8 cellular contexts compared by ENCODE assay signal in the genomic region with DNA sequence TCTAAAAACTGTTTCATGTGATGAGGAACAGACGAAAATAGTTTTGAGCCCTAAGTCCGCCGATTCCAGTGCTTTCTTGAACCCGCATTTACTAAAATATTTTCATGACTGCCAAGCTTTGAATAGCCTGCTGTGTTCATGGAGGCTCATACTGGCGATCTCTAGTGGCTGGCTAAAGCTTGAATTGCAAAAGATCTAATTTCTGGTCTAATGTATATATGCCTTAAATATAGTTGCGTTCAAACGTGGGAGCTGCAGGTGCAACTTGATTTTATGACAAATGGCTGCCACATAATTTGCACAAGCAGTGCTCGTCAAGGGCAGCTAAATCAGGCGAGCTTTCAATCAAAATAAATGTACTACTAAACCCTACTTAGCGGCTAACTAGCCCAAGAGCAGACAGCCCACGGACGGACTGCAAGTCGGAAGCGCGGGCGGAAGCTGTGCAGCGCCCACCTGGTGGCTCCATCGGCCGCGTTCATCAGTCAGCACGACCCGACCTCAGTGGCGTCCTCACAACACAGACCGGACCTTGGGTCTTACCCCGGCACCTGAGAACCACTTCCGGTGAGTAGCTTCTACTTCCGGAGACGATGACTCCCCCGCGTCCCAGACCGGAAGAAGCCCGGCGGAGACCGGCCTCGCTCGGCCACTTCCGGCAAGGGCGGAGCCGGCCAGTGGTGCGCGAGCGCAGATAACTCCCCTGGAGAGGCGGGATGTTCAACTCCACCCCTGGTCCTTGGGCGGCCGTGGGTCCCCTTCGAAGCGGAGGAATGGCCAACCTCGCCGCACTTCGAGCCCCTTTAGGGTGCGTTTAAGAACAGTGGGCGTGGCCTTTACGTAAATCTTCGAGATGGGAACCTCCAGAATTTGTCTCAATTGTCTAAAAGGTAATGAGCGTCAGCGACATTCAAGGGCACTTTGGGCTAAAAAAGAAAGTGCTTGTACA. TPM values are rescaled to one million over a fixed set of nuclear protein-coding genes. Genes with fewer than 3 reads are reported as not detected.
DNase-seq lines count a peak whose midpoint lies in the region.

No MANE protein-coding gene starts in this region.

- DNase-seq in GDM1 (lab: John Stamatoyannopoulos, UW) (peak; percentile 92), HAP-1 (ENCODE audit: low spot score in 2 of 2) (peak; percentile 95 to 97), MG63 (peak; percentile 97), SIG-M5 (lab: John Stamatoyannopoulos, UW) (peak; percentile 69), foreskin melanocyte (peak; percentile 95), neuronal stem cell (ENCODE audit: low spot score) (peak; percentile 91)
- DNase-seq in activated naive CD4-positive, alpha-beta T cell (lab: John Stamatoyannopoulos, UW): peak; percentile 62 to 72 (median 66)

- no peak overlapping the region for H2BK120ac ChIP-seq in neuronal stem cell (ENCODE audit: low read depth, low read length)

- no peak overlapping the region for H4K91ac ChIP-seq in neuronal stem cell (ENCODE audit: low read depth, low read length, poor library complexity)

- H3K27ac ChIP-seq in neuronal stem cell (replicated peaks; ENCODE audit: low read length): peak overlapping the region; percentile 86
- peak overlapping the region; percentile 82 for H3K27ac ChIP-seq in subcutaneous abdominal adipose tissue (ENCODE audit: low read depth, low read length)

- H3K4ac ChIP-seq in neuronal stem cell (ENCODE audit: low read length): no peak overlapping the region

- peak overlapping the region; percentile 67 for H3K18ac ChIP-seq in neuronal stem cell (ENCODE audit: low read length)

- peak overlapping the region; percentile 94 for H3K9ac ChIP-seq in neuronal stem cell (ENCODE audit: low read depth, low read length, poor library complexity)
- H3K9ac ChIP-seq in subcutaneous abdominal adipose tissue (ENCODE audit: low read length in 5 of 5): peak overlapping the region; percentile 43 to 73 (median 68)

- H2AFZ ChIP-seq in neuronal stem cell (ENCODE audit: low read length): peak overlapping the region; percentile 78

- H3K23ac ChIP-seq in neuronal stem cell (ENCODE audit: low read depth, low read length, poor library complexity): peak overlapping the region; percentile 97

- H3K4me3 ChIP-seq in HAP-1 (peak overlapping the region; percentile 35), MG63 (peak overlapping the region; percentile 49), neuronal stem cell (ENCODE audit: low read length in 2 of 2) (peak overlapping the region; percentile 59 to 78), subcutaneous abdominal adipose tissue (ENCODE audit: low read depth in 1 of 5, low read length in 5 of 5) (peak overlapping the region; percentile 73 to 86 (median 81))

- no peaks in the 10 kb centered on the region for H3K9me3 ChIP-seq in HAP-1
- H3K9me3 ChIP-seq in MG63: no peaks in the 10 kb centered on the region
- H3K9me3 ChIP-seq in neuronal stem cell (replicated peaks in 1 of 2; ENCODE audit: control insufficient read depth in 2 of 2, insufficient read depth in 1 of 2, low read depth in 1 of 2, low read length in 2 of 2): no peaks in the 10 kb centered on the region
- H3K9me3 ChIP-seq in subcutaneous abdominal adipose tissue (ENCODE audit: control insufficient read depth in 5 of 5, low read length in 5 of 5): no peaks in the 10 kb centered on the region

- no peak overlapping the region for H4K8ac ChIP-seq in neuronal stem cell (ENCODE audit: low read depth, low read length)

- H2BK12ac ChIP-seq in neuronal stem cell (ENCODE audit: low read length): no peak overlapping the region

- H2BK15ac ChIP-seq in neuronal stem cell (ENCODE audit: low read length): no peak overlapping the region

- H2AK5ac ChIP-seq in neuronal stem cell (ENCODE audit: low read depth, low read length): no peak overlapping the region

- no CpG with 5 or more reads among the region's 56 CpGs for WGBS in neuronal stem cell (ENCODE audit: extremely low coverage in 2 of 2, insufficient read length in 2 of 2, insufficient replicate concordance in 1 of 2), 2 donors

- H3K27me3 ChIP-seq in HAP-1 (ENCODE audit: low read depth) (no peaks in the 10 kb centered on the region), MG63 (no peaks in the 10 kb centered on the region), neuronal stem cell (ENCODE audit: control insufficient read depth in 3 of 3, insufficient read depth in 3 of 3, low read depth in 1 of 3, low read length in 3 of 3) (no peaks in the 10 kb centered on the region), subcutaneous abdominal adipose tissue (ENCODE audit: control insufficient read depth in 5 of 5, insufficient read depth in 4 of 5, low read length in 5 of 5) (no peaks in the 10 kb centered on the region)

- peaks cover 47% of the 10 kb centered on the region for H3K4me1 ChIP-seq in HAP-1
- peaks cover 6 to 22% of the 10 kb centered on the region in 2 donors for H3K4me1 ChIP-seq in neuronal stem cell (ENCODE audit: control insufficient read depth in 2 of 2, insufficient read depth in 1 of 2, low read depth in 1 of 2, low read length in 2 of 2)
- peaks cover 7 to 37% (median 31%) of the 10 kb centered on the region in 5 donors for H3K4me1 ChIP-seq in subcutaneous abdominal adipose tissue (ENCODE audit: control insufficient read depth in 5 of 5, insufficient read depth in 5 of 5, low read length in 5 of 5)

- H2BK5ac ChIP-seq in neuronal stem cell (ENCODE audit: low read length): no peak overlapping the region

- in situ Hi-C loops in HAP-1 (cut with MboI; ENCODE audit: low sequenced_read_pairs): no loop called here

- peaks cover 82% of the 10 kb centered on the region for H3K36me3 ChIP-seq in HAP-1 (replicated peaks)
- H3K36me3 ChIP-seq in MG63: peaks cover 83% of the 10 kb centered on the region
- peaks cover 33 to 80% of the 10 kb centered on the region in 2 donors for H3K36me3 ChIP-seq in neuronal stem cell (replicated peaks in 1 of 2; ENCODE audit: control insufficient read depth in 2 of 2, insufficient read depth in 2 of 2, low read length in 2 of 2)
- H3K36me3 ChIP-seq in subcutaneous abdominal adipose tissue (ENCODE audit: control insufficient read depth in 5 of 5, insufficient read depth in 5 of 5, low read length in 5 of 5): peaks cover 19 to 55% (median 36%) of the 10 kb centered on the region in 5 donors

- no peak overlapping the region for H3K14ac ChIP-seq in neuronal stem cell (ENCODE audit: low read length)

- peak overlapping the region; percentile 71 for H3K4me2 ChIP-seq in neuronal stem cell (ENCODE audit: insufficient read depth, low read length, poor library complexity, severe bottlenecking)

- H3K79me1 ChIP-seq in neuronal stem cell (ENCODE audit: low read depth, low read length): peaks cover 6% of the 10 kb centered on the region

RNA-seq across cellular contexts. Expression of a gene that starts 6.1 kb away (rescaled TPM):
- 1,350 and 4,050 TPM in 2 replicates for total RNA-seq in MG63 (2014; rRNA removed; shearing (Covaris generic); ENCODE audit: low replicate concordance)
- 2,211 TPM for polyA plus RNA-seq in neuronal stem cell (2013, experiment 1 of 2)
- 2,173 TPM for polyA plus RNA-seq in neuronal stem cell (2013, experiment 2 of 2)

RNA-seq across cellular contexts. Expression of a gene that starts 6.2 kb away (rescaled TPM):
- total RNA-seq in MG63 (2014; rRNA removed; shearing (Covaris generic); ENCODE audit: low replicate concordance): 0.74 and 1.4 TPM in 2 replicates
- polyA plus RNA-seq in neuronal stem cell (2013, experiment 1 of 2): 1.3 TPM
- 1.3 TPM for polyA plus RNA-seq in neuronal stem cell (2013, experiment 2 of 2)

Comparison
In these comparisons a context has a peak if more than half of its experiments do, and no peak if none do; other contexts are left out.
1. Peak in every context shown above with its lines: DNase-seq, H3K4me3 ChIP-seq and H3K27ac ChIP-seq.